In genomic region chr18:35267161-35267651, GRCh38 we compare ENCODE assay signal across 8 cellular contexts. TPM values are rescaled to one million over a fixed set of nuclear protein-coding genes. Genes with fewer than 3 reads are reported as not detected.
DNase-seq lines count a peak whose midpoint lies in the region; ATAC-seq, FAIRE-seq and TF ChIP-seq lines count a peak whose summit lies in the region.

No MANE protein-coding gene starts in this region.

- peaks cover 57% of the 10 kb centered on the region for H3K36me3 Mint-ChIP-seq in activated T-helper 2 cell treated with anti-CD3 and anti-CD28 coated beads, Interferon-gamma antibody, Interleukin-2, Interleukin-4, amounts not matched to agents 10 μg/mL and 5 μg/mL and 100 μg/mL, durations not matched to agents 14 hours and 24 hours and 36 hours (ENCODE audit: low read depth)

- ATAC-seq in GM21619 (IDR thresholded peaks at IDR 0.05; ENCODE audit: unreplicated experiment) (peak; percentile 75), pancreas (peak; percentile 98), GM18520 (IDR thresholded peaks at IDR 0.05; ENCODE audit: unreplicated experiment) (no peak)

- peak overlapping the region; percentile 78 for H3K4me3 Mint-ChIP-seq in activated T-helper 2 cell treated with anti-CD3 and anti-CD28 coated beads, Interferon-gamma antibody, Interleukin-2, Interleukin-4, amounts not matched to agents 10 μg/mL and 5 μg/mL and 100 μg/mL, durations not matched to agents 14 hours and 24 hours and 36 hours (ENCODE audit: low read depth)

- peaks cover 40% of the 10 kb centered on the region for H3K9me3 Mint-ChIP-seq in activated T-helper 2 cell treated with anti-CD3 and anti-CD28 coated beads, Interferon-gamma antibody, Interleukin-2, Interleukin-4, amounts not matched to agents 10 μg/mL and 5 μg/mL and 100 μg/mL, durations not matched to agents 14 hours and 24 hours and 36 hours

- H3K27ac ChIP-seq in BLaER1 (no peak overlapping the region), pancreas (peak overlapping the region; percentile 58 to 72 (median 62)), thyroid gland (peak overlapping the region; percentile 63 to 80 (median 76))

- no peaks in the 10 kb centered on the region for H3K27me3 ChIP-seq in BLaER1
- no peaks in the 10 kb centered on the region for H3K27me3 ChIP-seq in pancreas
- no peaks in the 10 kb centered on the region for H3K27me3 ChIP-seq in thyroid gland

- 0 to 8% methylated on average over 43 to 48 of the region's 48 CpGs for WGBS in pancreas, 2 donors
- 2% methylated on average over 43 to 48 of the region's 48 CpGs for WGBS in thyroid gland, 2 donors

- TF ChIP-seq CTCF in pancreas (IDR thresholded peaks at IDR 0.05), result no peak
- TF ChIP-seq CTCF in thyroid gland (IDR thresholded peaks at IDR 0.05), result peak in 1 of 6 experiments; percentile 16

- H3K4me2 ChIP-seq in BLaER1, result no peak overlapping the region

- H3K4me1 ChIP-seq in BLaER1 (peaks cover 7% of the 10 kb centered on the region; the same call in 1 of the 2 replicates), pancreas (peaks cover 0 to 3% (median 0%) of the 10 kb centered on the region in 3 donors), thyroid gland (peaks cover 0 to 6% of the 10 kb centered on the region in 2 donors)

- H3K4me1 Mint-ChIP-seq in activated T-helper 2 cell treated with anti-CD3 and anti-CD28 coated beads, Interferon-gamma antibody, Interleukin-2, Interleukin-4, amounts not matched to agents 10 μg/mL and 5 μg/mL and 100 μg/mL, durations not matched to agents 14 hours and 24 hours and 36 hours (ENCODE audit: low read depth), result peaks cover 5% of the 10 kb centered on the region

- H3K36me3 ChIP-seq in BLaER1, result peaks cover 67% of the 10 kb centered on the region
- no peaks in the 10 kb centered on the region for H3K36me3 ChIP-seq in pancreas
- peaks cover 5 to 11% of the 10 kb centered on the region in 2 donors for H3K36me3 ChIP-seq in thyroid gland

- H3K9ac ChIP-seq in BLaER1, result no peak overlapping the region

- H3K27ac Mint-ChIP-seq in activated T-helper 2 cell treated with anti-CD3 and anti-CD28 coated beads, Interferon-gamma antibody, Interleukin-2, Interleukin-4, amounts not matched to agents 10 μg/mL and 5 μg/mL and 100 μg/mL, durations not matched to agents 14 hours and 24 hours and 36 hours, result peak overlapping the region; percentile 72

- H3K9me3 ChIP-seq in BLaER1 (peaks cover 61% of the 10 kb centered on the region), pancreas (no peaks in the 10 kb centered on the region), thyroid gland (no peaks in the 10 kb centered on the region)

- H3K4me3 ChIP-seq in BLaER1 (peak overlapping the region; percentile 22; the same call in 1 of the 2 replicates), pancreas (peak overlapping the region; percentile 49 to 82 (median 66)), thyroid gland (replicated peaks in 1 of 3) (peak overlapping the region in 2 of 3 donors; percentile 60 to 70)

- FAIRE-seq in pancreas (lab: Jason Lieb, UNC), result no peak

- DNase-seq in NCI-H510A (lab: John Stamatoyannopoulos, UW), result peak; percentile 92
- DNase-seq in activated T-helper 2 cell treated with anti-CD3 and anti-CD28 coated beads, Interferon-gamma antibody, Interleukin-2, Interleukin-4, amounts not matched to agents 10 μg/mL and 5 μg/mL and 100 μg/mL, durations not matched to agents 14 hours and 24 hours and 36 hours (ENCODE audit: low spot score), result no peak
- peak; percentile 22 for DNase-seq in fibroblast of the conjunctiva (ENCODE audit: low read depth)
- DNase-seq in pancreas, result peak; percentile 72 to 90 (median 78)
- DNase-seq in thyroid gland, result peak; percentile 81 to 82

- H4K20me1 ChIP-seq in BLaER1, result no peaks in the 10 kb centered on the region

- TF ChIP-seq POLR2A in thyroid gland (IDR thresholded peaks at IDR 0.05), result peak in 1 of 2 donors; percentile 56

- H3K27me3 Mint-ChIP-seq in activated T-helper 2 cell treated with anti-CD3 and anti-CD28 coated beads, Interferon-gamma antibody, Interleukin-2, Interleukin-4, amounts not matched to agents 10 μg/mL and 5 μg/mL and 100 μg/mL, durations not matched to agents 14 hours and 24 hours and 36 hours (ENCODE audit: low read depth), result no peaks in the 10 kb centered on the region

- intact Hi-C loops in activated T-helper 2 cell treated with anti-CD3 and anti-CD28 coated beads, Interferon-gamma antibody, Interleukin-2, Interleukin-4, amounts not matched to agents 10 μg/mL and 5 μg/mL and 100 μg/mL, durations not matched to agents 14 hours and 24 hours and 36 hours (cut with micrococcal nuclease), result no loop called here
- intact Hi-C loops in pancreas (cut with DNase I) (no loop called here), thyroid gland (cut with DNase I) (no loop called here)

RNA-seq across cellular contexts. Expression of gene ZSCAN30, which starts 22.8 kb away (rescaled TPM):
- 15.5 and 19.9 TPM in 2 replicates for total RNA-seq in activated T-helper 2 cell treated with anti-CD3 and anti-CD28 coated beads, Interferon-gamma antibody, Interleukin-2, Interleukin-4, amounts not matched to agents 10 μg/mL and 5 μg/mL and 100 μg/mL, durations not matched to agents 14 hours and 24 hours and 36 hours
- total RNA-seq in pancreas (10 to 100 TPM in 1 of 6 donors, 1 to 10 TPM in 5; 5.2 to 16.9 (median 8.5) TPM), thyroid gland (10 to 100 TPM; 33.7 to 49.6 (median 41.8) TPM)
- 10 to 100 TPM in 1 of 2 donors, 1 to 10 TPM in 1; 8.7 to 13.9 TPM for polyA plus RNA-seq in pancreas

RNA-seq across cellular contexts. Expression of gene ZNF397, which starts 26.4 kb away (rescaled TPM):
- 14.6 and 18.4 TPM in 2 replicates for total RNA-seq in activated T-helper 2 cell treated with anti-CD3 and anti-CD28 coated beads, Interferon-gamma antibody, Interleukin-2, Interleukin-4, amounts not matched to agents 10 μg/mL and 5 μg/mL and 100 μg/mL, durations not matched to agents 14 hours and 24 hours and 36 hours
- total RNA-seq in pancreas (10 to 100 TPM in 3 of 6 donors, 1 to 10 TPM in 3; 8.5 to 16.3 (median 10.5) TPM), thyroid gland (10 to 100 TPM; 30.8 to 52.8 (median 36.8) TPM)
- 1 to 10 TPM; 8.9 to 9.7 TPM for polyA plus RNA-seq in pancreas
